ENCODE assay signal across 27 cellular contexts in genomic region chr9:84998639-84999038, GRCh38.
"Had no signal": no experiment of that assay in that cellular context is flagged by ENCODE, and none has a peak within 500 bp of the region (broad histone marks: within the 10 kb centered on the region; RNA-seq: fewer than 3 reads in every experiment).

No MANE protein-coding gene starts in this region.

- H3K27ac ChIP-seq: neural progenitor cell, ovary, parathyroid adenoma, psoas muscle, skin epidermis, spleen, suprapubic skin, testis, tibial artery, transverse colon, upper lobe of right lung, vagina had no signal

- H3K4me1 ChIP-seq: neural progenitor cell, parathyroid adenoma, psoas muscle, spleen, suprapubic skin, testis, tibial artery, transverse colon, upper lobe of right lung had no signal

- DNase-seq: naive thymus-derived CD4-positive, alpha-beta T cell; natural killer cell; occipital lobe; ovary; posterior cingulate gyrus; psoas muscle; right cardiac atrium; spleen; stimulated activated CD4-positive, alpha-beta T cell treated with anti-CD3 and anti-CD28 coated beads, Interleukin-12 subunit alpha, Interleukin-12 subunit beta, amount 100 ng/mL, for 4 hours; stimulated activated CD4-positive, alpha-beta T cell treated with anti-CD3 and anti-CD28 coated beads, Interleukin-1b, Interleukin-23, amount 100 ng/mL, for 48 hours; stimulated activated CD4-positive, alpha-beta T cell treated with anti-CD3 and anti-CD28 coated beads, Interleukin-4, amount 100 ng/mL, for 1 hour; stimulated activated CD4-positive, alpha-beta T cell treated with anti-CD3 and anti-CD28 coated beads, Interleukin-4, amount 100 ng/mL, for 4 hours; stimulated activated CD8-positive, alpha-beta memory T cell treated with anti-CD3 and anti-CD28 coated beads, Interleukin-4, amount 100 ng/mL, for 48 hours; stimulated activated naive CD4-positive, alpha-beta T cell; stimulated activated naive CD8-positive, alpha-beta T cell treated with anti-CD3 and anti-CD28 coated beads, Interleukin-15, amount 100 ng/mL, for 72 hours; stimulated activated naive CD8-positive, alpha-beta T cell treated with anti-CD3 and anti-CD28 coated beads, Interleukin-15, Interleukin-2, amounts not matched to agents 100 U/mL and 50 U/mL, for 24 hours; substantia nigra; testis; tibial artery; transverse colon; upper lobe of right lung had no signal

- H3K4me3 ChIP-seq: neural progenitor cell, ovary, psoas muscle, skin epidermis, smooth muscle cell, spleen, suprapubic skin, testis, tibial artery, transverse colon, upper lobe of right lung, vagina had no signal

- H3K36me3 ChIP-seq: neural progenitor cell, ovary, spleen, suprapubic skin, transverse colon, upper lobe of right lung, vagina had no signal

- H3K9me3 ChIP-seq: ovary, psoas muscle, testis, tibial artery, transverse colon, upper lobe of right lung, vagina had no signal
